ENCODE assay signal across 11 cellular contexts in genomic region chr11:8709002-8709672, GRCh38. TPM values are rescaled to one million over a fixed set of nuclear protein-coding genes. Genes with fewer than 3 reads are reported as not detected.
A peak's percentile ranks its signal among the peaks of the same experiment; 100 is the strongest.
DNase-seq lines count a peak whose midpoint lies in the region; ATAC-seq and TF ChIP-seq lines count a peak whose summit lies in the region.
"Had no signal": no experiment of that assay in that cellular context is flagged by ENCODE, and none has a peak within 500 bp of the region (broad histone marks: within the 10 kb centered on the region; RNA-seq: fewer than 3 reads in every experiment).

No MANE protein-coding gene starts in this region.

- TF ChIP-seq EP300 in sigmoid colon (IDR thresholded peaks at IDR 0.05) = peak; percentile 86 to 97 (median 94)

- H3K27ac ChIP-seq in ascending aorta (peak overlapping the region; percentile 89 to 99), sigmoid colon (peak overlapping the region; percentile 90 to 98 (median 96))

- intact Hi-C loops in ascending aorta (cut with DNase I) (loop anchor here (1.0 to 2.0 kb wide), 4 partner anchors 9 to 60 kb away; no protein-coding TSS in a partner anchor), sigmoid colon (cut with DNase I) (no loop called here)

- TF ChIP-seq POLR2A in sigmoid colon (IDR thresholded peaks at IDR 0.05) = peak; percentile 51 to 80

- H3K27ac Mint-ChIP-seq in activated naive CD8-positive, alpha-beta T cell treated with anti-CD3 and anti-CD28 coated beads, Interleukin-2, amount 50 U/mL, for 24 hours = no peak overlapping the region
- H3K27ac Mint-ChIP-seq: activated naive CD8-positive, alpha-beta T cell treated with anti-CD3 and anti-CD28 coated beads, Interleukin-2, amount 10 ng/mL, durations not matched to agents 7 days and 5 days; naive thymus-derived CD4-positive, alpha-beta T cell; stimulated activated naive CD8-positive, alpha-beta T cell treated with anti-CD3 and anti-CD28 coated beads, Interleukin-15, Interleukin-2, amounts not matched to agents 100 ng/mL and 50 ng/mL, for 24 hours had no signal

- ATAC-seq in stimulated activated naive CD8-positive, alpha-beta T cell treated with anti-CD3 and anti-CD28 coated beads, Interleukin-15, Interleukin-2, amounts not matched to agents 100 U/mL and 50 U/mL, for 24 hours = no peak
- ATAC-seq in activated naive CD8-positive, alpha-beta T cell treated with anti-CD3 and anti-CD28 coated beads, Interleukin-2, amount 50 U/mL, for 24 hours = no peak
- ATAC-seq in HG03432 (IDR thresholded peaks at IDR 0.05; ENCODE audit: unreplicated experiment) = no peak
- ATAC-seq: naive thymus-derived CD4-positive, alpha-beta T cell had no signal

- H3K9me3 ChIP-seq in ascending aorta (no peaks in the 10 kb centered on the region), sigmoid colon (no peaks in the 10 kb centered on the region)

- H3K4me1 ChIP-seq in ascending aorta (peaks cover 17 to 32% of the 10 kb centered on the region in 2 donors), sigmoid colon (peaks cover 4 to 98% (median 83%) of the 10 kb centered on the region in 4 donors)

- DNase-seq in ELF-1 (ENCODE audit: low read depth, low spot score) (peak; percentile 80), ascending aorta (ENCODE audit: low spot score in 2 of 2) (peak; percentile 70 to 98), hepatic stellate cell (ENCODE audit: low spot score) (peak; percentile 77), sigmoid colon (peak; percentile 98), NCI-H510A treated with DMSO at 0.1 percent for 48 hours (lab: John Stamatoyannopoulos, UW) (no peak)
- DNase-seq in stimulated activated naive CD8-positive, alpha-beta T cell treated with anti-CD3 and anti-CD28 coated beads, Interleukin-15, Interleukin-2, amounts not matched to agents 100 U/mL and 50 U/mL, for 24 hours = no peak
- no peak for DNase-seq in activated naive CD8-positive, alpha-beta T cell treated with anti-CD3 and anti-CD28 coated beads, Interleukin-2, amount 50 U/mL, for 24 hours
- DNase-seq: activated naive CD8-positive, alpha-beta T cell treated with anti-CD3 and anti-CD28 coated beads, Interleukin-2, amount 10 ng/mL, durations not matched to agents 7 days and 5 days; naive thymus-derived CD4-positive, alpha-beta T cell had no signal

- H3K4me3 ChIP-seq in ascending aorta (no peak overlapping the region), sigmoid colon (peak overlapping the region in 2 of 4 donors; percentile 19 to 25)

- no peaks in the 10 kb centered on the region for H3K4me1 Mint-ChIP-seq in activated naive CD8-positive, alpha-beta T cell treated with anti-CD3 and anti-CD28 coated beads, Interleukin-2, amount 50 U/mL, for 24 hours

- H3K4me3 Mint-ChIP-seq in activated naive CD8-positive, alpha-beta T cell treated with anti-CD3 and anti-CD28 coated beads, Interleukin-2, amount 50 U/mL, for 24 hours = no peak overlapping the region
- H3K4me3 Mint-ChIP-seq: activated naive CD8-positive, alpha-beta T cell treated with anti-CD3 and anti-CD28 coated beads, Interleukin-2, amount 10 ng/mL, durations not matched to agents 7 days and 5 days; naive thymus-derived CD4-positive, alpha-beta T cell; stimulated activated naive CD8-positive, alpha-beta T cell treated with anti-CD3 and anti-CD28 coated beads, Interleukin-15, Interleukin-2, amounts not matched to agents 100 ng/mL and 50 ng/mL, for 24 hours had no signal

- no peaks in the 10 kb centered on the region for H3K27me3 Mint-ChIP-seq in activated naive CD8-positive, alpha-beta T cell treated with anti-CD3 and anti-CD28 coated beads, Interleukin-2, amount 50 U/mL, for 24 hours
- H3K27me3 Mint-ChIP-seq: activated naive CD8-positive, alpha-beta T cell treated with anti-CD3 and anti-CD28 coated beads, Interleukin-2, amount 10 ng/mL, durations not matched to agents 7 days and 5 days; stimulated activated naive CD8-positive, alpha-beta T cell treated with anti-CD3 and anti-CD28 coated beads, Interleukin-15, Interleukin-2, amounts not matched to agents 100 ng/mL and 50 ng/mL, for 24 hours had no signal

- WGBS in sigmoid colon, 2 donors = 73 to 74% methylated on average over 12 of the region's 12 CpGs

- H3K36me3 Mint-ChIP-seq in activated naive CD8-positive, alpha-beta T cell treated with anti-CD3 and anti-CD28 coated beads, Interleukin-2, amount 50 U/mL, for 24 hours (ENCODE audit: low read depth) = no peaks in the 10 kb centered on the region
- H3K36me3 Mint-ChIP-seq: naive thymus-derived CD4-positive, alpha-beta T cell had no signal

- peaks cover 11 to 13% of the 10 kb centered on the region in 2 donors for H3K36me3 ChIP-seq in ascending aorta
- peaks cover 8 to 73% (median 29%) of the 10 kb centered on the region in 4 donors for H3K36me3 ChIP-seq in sigmoid colon

- no peaks in the 10 kb centered on the region for H3K27me3 ChIP-seq in ascending aorta
- no peaks in the 10 kb centered on the region for H3K27me3 ChIP-seq in sigmoid colon

- H3K9me3 Mint-ChIP-seq in activated naive CD8-positive, alpha-beta T cell treated with anti-CD3 and anti-CD28 coated beads, Interleukin-2, amount 50 U/mL, for 24 hours = no peaks in the 10 kb centered on the region
- H3K9me3 Mint-ChIP-seq: activated naive CD8-positive, alpha-beta T cell treated with anti-CD3 and anti-CD28 coated beads, Interleukin-2, amount 10 ng/mL, durations not matched to agents 7 days and 5 days; naive thymus-derived CD4-positive, alpha-beta T cell; stimulated activated naive CD8-positive, alpha-beta T cell treated with anti-CD3 and anti-CD28 coated beads, Interleukin-15, Interleukin-2, amounts not matched to agents 100 ng/mL and 50 ng/mL, for 24 hours had no signal

- TF ChIP-seq CTCF in ascending aorta (IDR thresholded peaks at IDR 0.05) = no peak
- TF ChIP-seq CTCF in sigmoid colon (IDR thresholded peaks at IDR 0.05) = no peak

RNA-seq across cellular contexts. Expression of gene RPL27A, which starts 26.5 kb away (rescaled TPM):
- total RNA-seq in ascending aorta = 789 TPM
- 1,000 to 10,000 TPM; 1,472 to 2,262 (median 1,872) TPM for total RNA-seq in sigmoid colon
- polyA plus RNA-seq in sigmoid colon = 1,000 to 10,000 TPM; 3,631 to 4,200 (median 4,078) TPM

RNA-seq across cellular contexts. Expression of gene TRIM66, which starts 26.7 kb away (rescaled TPM):
- 3.9 TPM for total RNA-seq in ascending aorta
- total RNA-seq in sigmoid colon = 10 to 100 TPM in 2 of 4 donors, 1 to 10 TPM in 2; 1.8 to 24.4 (median 10.2) TPM
- polyA plus RNA-seq in sigmoid colon = 1 to 10 TPM in 2 of 3 donors, under 1 TPM in 1; 0.60 to 4.9 (median 2.3) TPM

Comparison
In these comparisons a context has a peak if more than half of its experiments do, and no peak if none do; other contexts are left out.
1. DNase-seq: peak in ELF-1 (single experiment), ascending aorta (2 of 2), hepatic stellate cell (single experiment) and sigmoid colon (single experiment); none in stimulated activated naive CD8-positive, alpha-beta T cell treated with anti-CD3 and anti-CD28 coated beads, Interleukin-15, Interleukin-2, amounts not matched to agents 100 U/mL and 50 U/mL, for 24 hours (single experiment), NCI-H510A treated with DMSO at 0.1 percent for 48 hours (single experiment) and activated naive CD8-positive, alpha-beta T cell treated with anti-CD3 and anti-CD28 coated beads, Interleukin-2, amount 50 U/mL, for 24 hours (single experiment).